Comparison of ENCODE assay signal across 21 cellular contexts in the genomic region with DNA sequence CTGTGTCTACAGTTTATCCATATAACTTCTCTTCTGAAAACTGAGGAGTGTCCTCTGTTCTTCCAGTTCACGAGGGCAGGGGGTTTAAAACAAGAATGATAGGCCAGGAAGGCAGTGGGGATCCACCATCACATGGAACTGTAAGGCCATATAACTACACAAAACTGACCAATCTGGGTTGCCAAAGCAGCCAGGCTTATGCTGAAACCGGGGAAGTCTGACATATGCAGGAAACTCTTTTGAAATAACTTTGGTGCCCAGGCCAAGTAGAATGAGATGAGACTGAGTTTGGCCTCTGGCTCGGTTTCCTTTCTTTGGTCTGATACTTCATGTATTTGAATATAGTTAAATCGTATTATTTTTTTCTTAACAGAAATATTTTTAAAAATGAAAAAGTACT.
"Had no signal": no experiment of that assay in that cellular context is flagged by ENCODE, and none has a peak within 500 bp of the region (broad histone marks: within the 10 kb centered on the region; RNA-seq: fewer than 3 reads in every experiment).

No MANE protein-coding gene starts in this region.

- DNase-seq: activated B cell treated with CpG ODN at 0.5 μM for 24 hours; activated CD4-positive, alpha-beta T cell treated with anti-CD3 and anti-CD28 coated beads for 48 hours; activated naive CD4-positive, alpha-beta T cell treated with Interleukin-2 at 50 U/mL for 16 hours; aorta; cerebellar nuclear complex; effector CD8-positive, alpha-beta T cell; heart left ventricle; immature natural killer cell; left colon; mucosa of descending colon; natural killer cell; nucleus accumbens; stimulated activated CD4-positive, alpha-beta T cell treated with anti-CD3 and anti-CD28 coated beads, Interleukin-15, amount 100 ng/mL, for 24 hours; stimulated activated CD4-positive, alpha-beta T cell treated with anti-CD3 and anti-CD28 coated beads, Interleukin-4, amount 100 ng/mL, for 24 hours; stimulated activated naive CD4-positive, alpha-beta T cell treated with Interleukin-2 at 50 U/mL for 16 hours; substantia nigra; SW 1271; transverse colon had no signal

- H3K4me3 Mint-ChIP-seq: activated B cell treated with CpG ODN at 0.5 μM for 24 hours; activated T-helper 17 cell treated with anti-CD3 and anti-CD28 coated beads, Interleukin-2, amount 50 U/mL, for 72 hours; immature natural killer cell; memory B cell; natural killer cell had no signal

- H3K4me1 Mint-ChIP-seq: activated B cell treated with CpG ODN at 0.5 μM for 24 hours; activated T-helper 17 cell treated with anti-CD3 and anti-CD28 coated beads, Interleukin-2, amount 50 U/mL, for 72 hours; immature natural killer cell; memory B cell; natural killer cell had no signal

- H3K27me3 Mint-ChIP-seq: activated B cell treated with CpG ODN at 0.5 μM for 24 hours; activated T-helper 17 cell treated with anti-CD3 and anti-CD28 coated beads, Interleukin-2, amount 50 U/mL, for 72 hours; memory B cell; progenitor cell of endocrine pancreas had no signal

- ATAC-seq: activated T-helper 17 cell treated with anti-CD3 and anti-CD28 coated beads, Interleukin-2, amount 50 U/mL, for 72 hours; heart left ventricle; left colon; mucosa of descending colon; natural killer cell had no signal

- H3K27ac Mint-ChIP-seq: activated B cell treated with CpG ODN at 0.5 μM for 24 hours; activated T-helper 17 cell treated with anti-CD3 and anti-CD28 coated beads, Interleukin-2, amount 50 U/mL, for 72 hours; memory B cell; natural killer cell; progenitor cell of endocrine pancreas had no signal

- H3K9me3 Mint-ChIP-seq: activated B cell treated with CpG ODN at 0.5 μM for 24 hours; activated T-helper 17 cell treated with anti-CD3 and anti-CD28 coated beads, Interleukin-2, amount 50 U/mL, for 72 hours; immature natural killer cell; memory B cell; natural killer cell had no signal
